ENCODE assay signal across 12 cellular contexts in genomic region chr1:238681451-238681850, GRCh38.
"Had no signal": no experiment of that assay in that cellular context is flagged by ENCODE, and none has a peak within 500 bp of the region (broad histone marks: within the 10 kb centered on the region; RNA-seq: fewer than 3 reads in every experiment).

No MANE protein-coding gene starts in this region.

- H3K9me3 ChIP-seq: vagina had no signal

- H3K27ac ChIP-seq: hepatocyte, tibial nerve, vagina had no signal

- H3K4me2 ChIP-seq: hepatocyte had no signal

- H3K27ac Mint-ChIP-seq: activated CD4-positive, alpha-beta T cell treated with anti-CD3 and anti-CD28 coated beads for 36 hours; activated T-helper 1 cell treated with anti-CD3 and anti-CD28 coated beads, Interleukin-12 subunit alpha, Interleukin-12 subunit beta, Interleukin-2, Interleukin-4 antibody, amounts not matched to agents 30 ng/mL and 10 ng/mL and 1 ng/mL, durations not matched to agents 14 hours and 24 hours and 36 hours; nephron progenitor cell; stimulated activated memory B cell treated with anti-CD40 and anti-IgM and Interleukin-4, amounts not matched to agents 10 μg/mL and 1 μg/mL and 100 μg/mL, for 72 hours had no signal

- H3K27me3 ChIP-seq: hepatocyte, tibial nerve, vagina had no signal

- H3K4me1 ChIP-seq: tibial nerve, vagina had no signal

- H3K27me3 Mint-ChIP-seq: activated CD4-positive, alpha-beta T cell treated with anti-CD3 and anti-CD28 coated beads for 36 hours; stimulated activated memory B cell treated with anti-CD40 and anti-IgM and Interleukin-4, amounts not matched to agents 10 μg/mL and 1 μg/mL and 100 μg/mL, for 72 hours had no signal

- H3K4me3 Mint-ChIP-seq: activated CD4-positive, alpha-beta T cell treated with anti-CD3 and anti-CD28 coated beads for 36 hours; activated T-helper 1 cell treated with anti-CD3 and anti-CD28 coated beads, Interleukin-12 subunit alpha, Interleukin-12 subunit beta, Interleukin-2, Interleukin-4 antibody, amounts not matched to agents 30 ng/mL and 10 ng/mL and 1 ng/mL, durations not matched to agents 14 hours and 24 hours and 36 hours; nephron progenitor cell; stimulated activated memory B cell treated with anti-CD40 and anti-IgM and Interleukin-4, amounts not matched to agents 10 μg/mL and 1 μg/mL and 100 μg/mL, for 72 hours had no signal

- H2AFZ ChIP-seq: hepatocyte had no signal

- H3K36me3 Mint-ChIP-seq: stimulated activated memory B cell treated with anti-CD40 and anti-IgM and Interleukin-4, amounts not matched to agents 10 μg/mL and 1 μg/mL and 100 μg/mL, for 72 hours had no signal

- H3K36me3 ChIP-seq: tibial nerve, vagina had no signal

- H3K4me1 Mint-ChIP-seq: activated CD4-positive, alpha-beta T cell treated with anti-CD3 and anti-CD28 coated beads for 36 hours; nephron progenitor cell; stimulated activated memory B cell treated with anti-CD40 and anti-IgM and Interleukin-4, amounts not matched to agents 10 μg/mL and 1 μg/mL and 100 μg/mL, for 72 hours had no signal

- H3K4me3 ChIP-seq: hepatocyte, tibial nerve, vagina had no signal

- DNase-seq: activated CD4-positive, alpha-beta T cell treated with anti-CD3 and anti-CD28 coated beads for 36 hours; activated naive CD4-positive, alpha-beta T cell; central memory CD4-positive, alpha-beta T cell; effector memory CD4-positive, alpha-beta T cell; kidney glomerular epithelial cell; nephron progenitor cell; small intestine had no signal

- ATAC-seq: activated CD4-positive, alpha-beta T cell treated with anti-CD3 and anti-CD28 coated beads for 36 hours; stimulated activated memory B cell treated with anti-CD40 and anti-IgM and Interleukin-4, amounts not matched to agents 10 μg/mL and 1 μg/mL and 100 μg/mL, for 72 hours had no signal

- H3K79me2 ChIP-seq: hepatocyte had no signal
